ENCODE assay signal across 22 cellular contexts in the genomic region with DNA sequence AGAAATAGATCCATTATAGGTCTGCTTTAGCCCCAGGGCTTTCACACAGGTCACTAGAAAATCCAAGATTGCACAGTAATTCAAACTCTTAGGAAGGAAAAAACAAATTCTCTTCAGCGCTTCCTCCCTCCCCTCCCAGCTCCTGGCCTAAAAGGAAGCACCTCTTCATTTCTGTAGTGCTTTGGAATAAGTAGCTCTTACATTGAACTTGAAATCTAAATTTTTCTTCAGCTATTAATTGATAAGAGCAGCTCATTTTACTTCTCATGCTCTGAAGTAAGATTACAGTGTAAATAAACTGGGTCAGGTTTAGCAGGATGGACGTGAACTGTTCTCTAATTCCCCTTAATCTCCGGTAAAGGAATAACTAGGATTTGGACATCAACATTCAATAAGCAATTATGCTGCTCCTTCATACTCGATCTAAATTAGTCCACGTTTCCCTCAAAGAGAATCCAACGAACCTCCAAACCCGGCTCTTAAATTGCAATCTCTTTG.
"Had no signal": no experiment of that assay in that cellular context is flagged by ENCODE, and none has a peak within 500 bp of the region (broad histone marks: within the 10 kb centered on the region; RNA-seq: fewer than 3 reads in every experiment).

No MANE protein-coding gene starts in this region.

- H3K27ac ChIP-seq: body of pancreas, gastrocnemius medialis, heart right ventricle had no signal

- H3K36me3 Mint-ChIP-seq: activated CD4-positive, alpha-beta memory T cell treated with anti-CD3 and anti-CD28 coated beads for 36 hours; activated naive CD4-positive, alpha-beta T cell treated with anti-CD3 and anti-CD28 coated beads, Interleukin-2, amount 50 U/mL, for 72 hours; natural killer cell treated with Interleukin-12 subunit alpha and Interleukin-12 subunit beta and Interleukin-15 and Interleukin-18, amount 100 ng/mL, for 72 hours had no signal

- DNase-seq: activated CD4-positive, alpha-beta memory T cell treated with anti-CD3 and anti-CD28 coated beads for 36 hours; activated CD4-positive, alpha-beta T cell treated with anti-CD3 and anti-CD28 coated beads for 1 hour; activated effector memory CD4-positive, alpha-beta T cell treated with anti-CD3 and anti-CD28 coated beads, Interleukin-2, amount 50 U/mL, for 16 hours; activated T-cell treated with anti-CD3 and anti-CD28 coated beads, Interleukin-2, amount 50 U/mL, for 4 hours; amniotic stem cell; body of pancreas; central memory CD4-positive, alpha-beta T cell; cortex of kidney; effector memory CD4-positive, alpha-beta T cell; gastrocnemius medialis; heart right ventricle; mammary epithelial cell; mucosa of descending colon; nucleus accumbens; stimulated activated CD4-positive, alpha-beta T cell treated with anti-CD3 and anti-CD28 coated beads, Interleukin-2, amount 100 ng/mL, for 24 hours; stimulated activated naive CD4-positive, alpha-beta T cell treated with Interleukin-2 at 50 U/mL for 16 hours; upper lobe of left lung had no signal

- H3K9me3 Mint-ChIP-seq: activated CD4-positive, alpha-beta memory T cell treated with anti-CD3 and anti-CD28 coated beads for 36 hours; activated naive CD4-positive, alpha-beta T cell treated with anti-CD3 and anti-CD28 coated beads, Interleukin-2, amount 50 U/mL, for 72 hours; activated T-cell treated with anti-CD3 and anti-CD28 coated beads, Interleukin-2, amount 50 U/mL, for 4 hours; natural killer cell treated with Interleukin-12 subunit alpha and Interleukin-12 subunit beta and Interleukin-15 and Interleukin-18, amount 100 ng/mL, for 72 hours had no signal

- H3K27me3 Mint-ChIP-seq: activated CD4-positive, alpha-beta memory T cell treated with anti-CD3 and anti-CD28 coated beads for 36 hours; natural killer cell treated with Interleukin-12 subunit alpha and Interleukin-12 subunit beta and Interleukin-15 and Interleukin-18, amount 100 ng/mL, for 72 hours had no signal

- H3K27ac Mint-ChIP-seq: activated CD4-positive, alpha-beta memory T cell treated with anti-CD3 and anti-CD28 coated beads for 36 hours; natural killer cell treated with Interleukin-12 subunit alpha and Interleukin-12 subunit beta and Interleukin-15 and Interleukin-18, amount 100 ng/mL, for 72 hours; progenitor cell of endocrine pancreas had no signal

- FAIRE-seq: islet of Langerhans had no signal

- H3K4me3 Mint-ChIP-seq: activated CD4-positive, alpha-beta memory T cell treated with anti-CD3 and anti-CD28 coated beads for 36 hours; activated T-cell treated with anti-CD3 and anti-CD28 coated beads, Interleukin-2, amount 50 U/mL, for 4 hours; natural killer cell treated with Interleukin-12 subunit alpha and Interleukin-12 subunit beta and Interleukin-15 and Interleukin-18, amount 100 ng/mL, for 72 hours had no signal

- ATAC-seq: activated naive CD4-positive, alpha-beta T cell treated with anti-CD3 and anti-CD28 coated beads, Interleukin-2, amount 50 U/mL, for 72 hours; activated T-cell treated with anti-CD3 and anti-CD28 coated beads, Interleukin-2, amount 50 U/mL, for 4 hours; body of pancreas; gastrocnemius medialis; heart right ventricle; mucosa of descending colon; sciatic nerve had no signal
